ENCODE assay signal across 28 cellular contexts in the genomic region with DNA sequence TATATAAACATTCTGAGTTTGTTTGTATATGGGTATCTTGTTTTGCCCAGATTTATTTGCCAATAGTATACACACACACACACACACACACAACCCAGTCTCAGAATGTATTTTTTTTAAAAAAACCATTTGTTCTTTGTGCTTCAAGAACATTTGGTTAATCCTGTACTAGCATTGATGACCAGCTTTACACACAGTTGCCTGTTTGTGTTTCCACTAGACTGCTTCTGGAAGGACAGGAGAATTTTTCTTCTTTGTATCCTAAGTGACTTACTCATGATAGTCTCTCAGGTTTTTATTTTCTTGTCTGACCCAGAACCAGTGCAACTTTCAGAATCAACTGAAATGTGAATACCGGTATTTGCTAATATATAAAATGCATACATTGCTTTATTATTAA.
"Had no signal": no experiment of that assay in that cellular context is flagged by ENCODE, and none has a peak within 500 bp of the region (broad histone marks: within the 10 kb centered on the region; RNA-seq: fewer than 3 reads in every experiment).

No MANE protein-coding gene starts in this region.

- H3K9me3 ChIP-seq: body of pancreas, colonic mucosa, gastrocnemius medialis, left lung, neutrophil, sigmoid colon, stomach, tibial artery had no signal

- H3K4me1 ChIP-seq: colonic mucosa, gastrocnemius medialis, left lung, sigmoid colon, tibial artery had no signal

- H3K4me3 Mint-ChIP-seq: activated naive CD8-positive, alpha-beta T cell; nephron; stimulated activated naive B cell treated with anti-CD40 and anti-IgM and Interleukin-4, amounts not matched to agents 10 μg/mL and 1 μg/mL and 100 μg/mL, for 72 hours had no signal

- FAIRE-seq: TTC549 had no signal

- H3K27me3 ChIP-seq: body of pancreas, colonic mucosa, dorsolateral prefrontal cortex, gastrocnemius medialis, left lung, neutrophil, sigmoid colon, stomach, tibial artery had no signal

- H3K4me3 ChIP-seq: body of pancreas, colonic mucosa, dorsolateral prefrontal cortex, gastrocnemius medialis, left lung, sigmoid colon, smooth muscle cell, stomach, tibial artery had no signal

- H3K4me1 Mint-ChIP-seq: nephron; stimulated activated naive B cell treated with anti-CD40 and anti-IgM and Interleukin-4, amounts not matched to agents 10 μg/mL and 1 μg/mL and 100 μg/mL, for 72 hours had no signal

- ATAC-seq: activated CD4-positive, CD25-positive, alpha-beta regulatory T cell treated with anti-CD3 and anti-CD28 coated beads, Interleukin-2, amount 50 U/mL, for 24 hours; body of pancreas; gastrocnemius medialis; left lung; stimulated activated naive B cell treated with anti-CD40 and anti-IgM and Interleukin-4, amounts not matched to agents 10 μg/mL and 1 μg/mL and 100 μg/mL, for 72 hours had no signal

- H3K27ac Mint-ChIP-seq: activated naive CD8-positive, alpha-beta T cell; nephron; stimulated activated naive B cell treated with anti-CD40 and anti-IgM and Interleukin-4, amounts not matched to agents 10 μg/mL and 1 μg/mL and 100 μg/mL, for 72 hours had no signal

- H3K9me3 Mint-ChIP-seq: nephron; stimulated activated naive B cell treated with anti-CD40 and anti-IgM and Interleukin-4, amounts not matched to agents 10 μg/mL and 1 μg/mL and 100 μg/mL, for 72 hours had no signal

- H3K27ac ChIP-seq: body of pancreas, colonic mucosa, gastrocnemius medialis, left lung, neutrophil, sigmoid colon, stomach, tibial artery, VCaP had no signal

- H3K27me3 Mint-ChIP-seq: activated naive CD8-positive, alpha-beta T cell; stimulated activated naive B cell treated with anti-CD40 and anti-IgM and Interleukin-4, amounts not matched to agents 10 μg/mL and 1 μg/mL and 100 μg/mL, for 72 hours had no signal

- H3K4me2 ChIP-seq: smooth muscle cell had no signal

- DNase-seq: activated CD4-positive, alpha-beta T cell treated with anti-CD3 and anti-CD28 coated beads for 48 hours; activated CD4-positive, alpha-beta T cell treated with anti-CD3 and anti-CD28 coated beads, Interleukin-2, amount 50 U/mL, for 48 hours; activated CD8-positive, alpha-beta memory T cell treated with anti-CD3 and anti-CD28 coated beads for 24 hours; activated effector memory CD4-positive, alpha-beta T cell treated with Interleukin-2 at 50 U/mL for 16 hours; activated naive CD4-positive, alpha-beta T cell treated with Interleukin-2 at 50 U/mL for 16 hours; anterior cingulate cortex; body of pancreas; colonic mucosa; dorsolateral prefrontal cortex; effector memory CD4-positive, alpha-beta T cell; erythroblast; gastrocnemius medialis; glutamatergic neuron; islet precursor cell; left lung; retina; sigmoid colon; stimulated activated CD4-positive, alpha-beta T cell treated with anti-CD3 and anti-CD28 coated beads, Interleukin-1b, Interleukin-23, amount 100 ng/mL, for 48 hours; stimulated activated naive B cell treated with anti-CD40 and anti-IgM and Interleukin-4, amounts not matched to agents 10 μg/mL and 1 μg/mL and 100 μg/mL, for 72 hours; stomach; tibial artery had no signal
